ENCODE assay signal across 14 cellular contexts in genomic region chr13:40292536-40292935, GRCh38.
DNase-seq lines count a peak whose midpoint lies in the region; ATAC-seq and TF ChIP-seq lines count a peak whose summit lies in the region.
"Had no signal": no experiment of that assay in that cellular context is flagged by ENCODE, and none has a peak within 500 bp of the region (broad histone marks: within the 10 kb centered on the region; RNA-seq: fewer than 3 reads in every experiment).

No MANE protein-coding gene starts in this region.

- POLR2A ChIA-PET in CD8-positive, alpha-beta memory T cell (lab: Charles Lee) = no interaction called here

- H3K4me3 ChIP-seq in right atrium auricular region (no peak overlapping the region), esophagus muscularis mucosa (no peak overlapping the region)
- H3K4me3 ChIP-seq in CD8-positive, alpha-beta memory T cell (ENCODE audit: low read length) = no peak overlapping the region
- H3K4me3 ChIP-seq: GM23248 had no signal

- peak; percentile 27 for ATAC-seq in Right ventricle myocardium superior (ENCODE audit: poor library complexity)

- H3K36me3 Mint-ChIP-seq in CD8-positive, alpha-beta memory T cell = peaks cover 0 to 10% (median 0%) of the 10 kb centered on the region in 3 donors

- no peak for DNase-seq in Right ventricle myocardium superior
- no peak for DNase-seq in right atrium auricular region (ENCODE audit: low spot score)
- peak; percentile 86 for DNase-seq in NCI-H2171 treated with DMSO at 0.1 percent for 48 hours (lab: John Stamatoyannopoulos, UW)
- peak; percentile 42 for DNase-seq in esophagus muscularis mucosa (ENCODE audit: extremely low spot score)
- no peak for DNase-seq in NCI-H446 (lab: John Stamatoyannopoulos, UW)
- DNase-seq in CD8-positive, alpha-beta memory T cell = no peak
- DNase-seq: C1 segment of cervical spinal cord; Caco-2; CD4-positive, alpha-beta memory T cell; DMS153; DND-41; GM23248; H7; HCEC 1CT had no signal

- TF ChIP-seq POLR2A in esophagus muscularis mucosa (IDR thresholded peaks at IDR 0.05; ENCODE audit: low read depth) = no peak

- H3K9me3 ChIP-seq in right atrium auricular region = peaks cover 11 to 18% of the 10 kb centered on the region in 2 donors
- peaks cover 0 to 19% (median 10%) of the 10 kb centered on the region in 4 donors for H3K9me3 ChIP-seq in esophagus muscularis mucosa
- H3K9me3 ChIP-seq in CD8-positive, alpha-beta memory T cell (ENCODE audit: low read length) = no peaks in the 10 kb centered on the region

- intact Hi-C loops in Right ventricle myocardium superior (cut with DNase I) = loop anchor here (10.0 kb wide), 1 partner anchor 118 kb away; no protein-coding TSS in a partner anchor
- intact Hi-C loops in esophagus muscularis mucosa (cut with DNase I) = no loop called here

- H3K27me3 ChIP-seq in right atrium auricular region = no peaks in the 10 kb centered on the region
- H3K27me3 ChIP-seq in esophagus muscularis mucosa = no peaks in the 10 kb centered on the region
- no peaks in the 10 kb centered on the region for H3K27me3 ChIP-seq in CD8-positive, alpha-beta memory T cell (ENCODE audit: insufficient read depth, low read length, poor library complexity, severe bottlenecking)

- H3K4me3 Mint-ChIP-seq in CD8-positive, alpha-beta memory T cell = no peak overlapping the region
- H3K4me3 Mint-ChIP-seq: CD4-positive, alpha-beta memory T cell had no signal

- no peak for TF ChIP-seq CTCF in right atrium auricular region (IDR thresholded peaks at IDR 0.05)
- no peak for TF ChIP-seq CTCF in esophagus muscularis mucosa (IDR thresholded peaks at IDR 0.05)

- H3K4me1 Mint-ChIP-seq in CD8-positive, alpha-beta memory T cell = no peaks in the 10 kb centered on the region

- H3K27ac Mint-ChIP-seq in CD8-positive, alpha-beta memory T cell = peak overlapping the region in 1 of 8 donors; percentile 11

- CTCF ChIA-PET in CD8-positive, alpha-beta memory T cell (lab: Charles Lee) = no interaction called here

- no peaks in the 10 kb centered on the region for H3K4me1 ChIP-seq in right atrium auricular region
- H3K4me1 ChIP-seq in esophagus muscularis mucosa = no peaks in the 10 kb centered on the region
- H3K4me1 ChIP-seq in CD8-positive, alpha-beta memory T cell (ENCODE audit: insufficient read depth, low read length) = no peaks in the 10 kb centered on the region
- H3K4me1 ChIP-seq: Caco-2 had no signal

- 70% methylated on average over 4 of the region's 4 CpGs for WGBS in esophagus muscularis mucosa

- H3K36me3 ChIP-seq in right atrium auricular region (no peaks in the 10 kb centered on the region), esophagus muscularis mucosa (no peaks in the 10 kb centered on the region)
- no peaks in the 10 kb centered on the region for H3K36me3 ChIP-seq in CD8-positive, alpha-beta memory T cell (ENCODE audit: insufficient read depth, low read length)

- no peaks in the 10 kb centered on the region for H3K27me3 Mint-ChIP-seq in CD8-positive, alpha-beta memory T cell
- H3K27me3 Mint-ChIP-seq: CD4-positive, alpha-beta memory T cell had no signal

- TF ChIP-seq EP300 in esophagus muscularis mucosa (IDR thresholded peaks at IDR 0.05) = no peak

- H3K27ac ChIP-seq in right atrium auricular region (no peak overlapping the region), esophagus muscularis mucosa (replicated peaks in 1 of 4) (no peak overlapping the region)
- no peak overlapping the region for H3K27ac ChIP-seq in CD8-positive, alpha-beta memory T cell (ENCODE audit: low read depth, low read length)
- H3K27ac ChIP-seq: GM23248 had no signal

- peaks cover 0 to 13% (median 5%) of the 10 kb centered on the region in 5 donors for H3K9me3 Mint-ChIP-seq in CD8-positive, alpha-beta memory T cell

Comparison
In these comparisons a context has a peak if more than half of its experiments do, and no peak if none do; other contexts are left out.
1. DNase-seq: peak in NCI-H2171 treated with DMSO at 0.1 percent for 48 hours (single experiment) and esophagus muscularis mucosa (single experiment); none in Right ventricle myocardium superior (single experiment), right atrium auricular region (single experiment), NCI-H446 (0 of 2) and CD8-positive, alpha-beta memory T cell (0 of 5).